In genomic region chr4:73453701-73454005, GRCh38 we compare ENCODE assay signal across 31 cellular contexts. TPM values are rescaled to one million over a fixed set of nuclear protein-coding genes. Genes with fewer than 3 reads are reported as not detected.
DNase-seq lines count a peak whose midpoint lies in the region; ATAC-seq and TF ChIP-seq lines count a peak whose summit lies in the region.
"Had no signal": no experiment of that assay in that cellular context is flagged by ENCODE, and none has a peak within 500 bp of the region (broad histone marks: within the 10 kb centered on the region; RNA-seq: fewer than 3 reads in every experiment).

No MANE protein-coding gene starts in this region.

- no peak overlapping the region for H3K23ac ChIP-seq in mesendoderm (ENCODE audit: low read length)

- H2BK5ac ChIP-seq in mesendoderm (ENCODE audit: low read length): no peak overlapping the region

- no peak for TF ChIP-seq EP300 in suprapubic skin (IDR thresholded peaks at IDR 0.05)

- H3K27ac Mint-ChIP-seq in GM23338: peak overlapping the region; percentile 58
- H3K27ac Mint-ChIP-seq: CD8-positive, alpha-beta memory T cell; nephron progenitor cell had no signal

- H3K27me3 ChIP-seq in GM23338 (ENCODE audit: insufficient read depth) (no peaks in the 10 kb centered on the region), iPS-18a (ENCODE audit: control insufficient read depth, insufficient read depth, low read length) (peaks cover 19% of the 10 kb centered on the region), mesendoderm (ENCODE audit: insufficient read depth, low read length, poor library complexity) (no peaks in the 10 kb centered on the region), suprapubic skin (no peaks in the 10 kb centered on the region)
- H3K27me3 ChIP-seq: BE2C, heart left ventricle, right atrium auricular region, spleen, tibial nerve had no signal

- no peak for TF ChIP-seq POLR2A in suprapubic skin (IDR thresholded peaks at IDR 0.05)

- no peak overlapping the region for H2BK15ac ChIP-seq in mesendoderm (replicated peaks; ENCODE audit: low read depth)

- H3K4me3 ChIP-seq in GM23338: no peak overlapping the region
- peak overlapping the region; percentile 33 for H3K4me3 ChIP-seq in iPS-18a (ENCODE audit: low read length)
- no peak overlapping the region for H3K4me3 ChIP-seq in mesendoderm (ENCODE audit: low read length)
- no peak overlapping the region for H3K4me3 ChIP-seq in suprapubic skin
- H3K4me3 ChIP-seq: heart left ventricle, left ventricle myocardium inferior, mucosa of descending colon, right atrium auricular region, spleen, tibial nerve had no signal

- H3F3A ChIP-seq in GM23338 (replicated peaks; ENCODE audit: low read depth): no peaks in the 10 kb centered on the region

- H3K9ac ChIP-seq in iPS-18a (ENCODE audit: low read length) (peak overlapping the region; percentile 14), mesendoderm (ENCODE audit: low read length) (no peak overlapping the region)
- H3K9ac ChIP-seq: parathyroid adenoma had no signal

- H3K4me3 Mint-ChIP-seq in GM23338: no peak overlapping the region
- H3K4me3 Mint-ChIP-seq: activated T-cell treated with anti-CD3 and anti-CD28 coated beads, Interleukin-2, amount 50 U/mL, for 4 hours; CD8-positive, alpha-beta memory T cell; nephron progenitor cell had no signal

- no peaks in the 10 kb centered on the region for H4K20me1 ChIP-seq in GM23338 (replicated peaks; ENCODE audit: insufficient read depth)

- H3K27ac ChIP-seq in GM23338 (ENCODE audit: low read depth): peak overlapping the region; percentile 90
- H3K27ac ChIP-seq in iPS-18a (ENCODE audit: low read length): peak overlapping the region; percentile 61
- no peak overlapping the region for H3K27ac ChIP-seq in mesendoderm (ENCODE audit: low read depth, low read length)
- H3K27ac ChIP-seq in suprapubic skin: no peak overlapping the region
- H3K27ac ChIP-seq: epithelial cell of prostate, heart left ventricle, left ventricle myocardium inferior, parathyroid adenoma, right atrium auricular region, spleen, tibial nerve had no signal

- H3K4ac ChIP-seq in mesendoderm (ENCODE audit: low read depth, low read length): no peak overlapping the region

- TF ChIP-seq CTCF in GM23338 (conservative IDR thresholded peaks at IDR 0.05; ENCODE audit: low read depth in 2 of 2) (no peak), suprapubic skin (IDR thresholded peaks at IDR 0.05) (no peak)

- peak overlapping the region; percentile 15 for H3K18ac ChIP-seq in mesendoderm (ENCODE audit: low read length)

- H3K56ac ChIP-seq in mesendoderm (ENCODE audit: low read length): no peak overlapping the region

- peaks cover 48% of the 10 kb centered on the region for H3K4me1 Mint-ChIP-seq in GM23338
- H3K4me1 Mint-ChIP-seq: CD8-positive, alpha-beta memory T cell had no signal

- no peak overlapping the region for H2AK5ac ChIP-seq in mesendoderm (ENCODE audit: low read length)

- ATAC-seq in GM23338: no peak
- ATAC-seq in GM21423 (IDR thresholded peaks at IDR 0.05; ENCODE audit: unreplicated experiment): no peak
- ATAC-seq: activated T-cell treated with anti-CD3 and anti-CD28 coated beads, Interleukin-2, amount 50 U/mL, for 4 hours; HCT116; heart left ventricle; PC-3 had no signal

- H3K4me2 ChIP-seq in GM23338: peak overlapping the region; percentile 15
- no peak overlapping the region for H3K4me2 ChIP-seq in mesendoderm (ENCODE audit: low read length)

- H2AFZ ChIP-seq in GM23338: peak overlapping the region; percentile 53; the same call in 1 of the 2 replicates
- H2AFZ ChIP-seq: parathyroid adenoma had no signal

- no peak overlapping the region for H2BK120ac ChIP-seq in mesendoderm (ENCODE audit: low read depth, low read length)

- no peaks in the 10 kb centered on the region for H3K79me1 ChIP-seq in mesendoderm (ENCODE audit: low read length)

- no peak overlapping the region for H4K5ac ChIP-seq in mesendoderm (ENCODE audit: low read length)

- DNase-seq in GM23338 (ENCODE audit: low spot score): no peak
- peak; percentile 31 for DNase-seq in astrocyte of the hippocampus (ENCODE audit: low read depth, low spot score)
- DNase-seq in mesendoderm: no peak
- no peak for DNase-seq in occipital lobe (lab: John Stamatoyannopoulos, UW)
- DNase-seq in NCI-H187 (lab: John Stamatoyannopoulos, UW): no peak
- no peak for DNase-seq in suprapubic skin (ENCODE audit: low spot score in 2 of 2)
- DNase-seq: activated CD4-positive, alpha-beta T cell treated with anti-CD3 and anti-CD28 coated beads for 48 hours; activated gamma-delta T cell treated with Interleukin-2 at 50 U/mL for 16 hours; activated T-cell treated with anti-CD3 and anti-CD28 coated beads, Interleukin-2, amount 50 U/mL, for 4 hours; BE2C; CD8-positive, alpha-beta memory T cell; DMS53; effector CD4-positive, alpha-beta T cell; heart left ventricle; left ventricle myocardium inferior; nephron progenitor cell; NK-92 treated with Interleukin-12 subunit alpha and Interleukin-12 subunit beta, amount 100 ng/mL, for 24 hours; PC-3; Right ventricle myocardium superior; spleen had no signal

- H3K36me3 Mint-ChIP-seq in GM23338 (ENCODE audit: low read depth): peaks cover 15% of the 10 kb centered on the region
- H3K36me3 Mint-ChIP-seq: CD8-positive, alpha-beta memory T cell had no signal

- H3K9me2 ChIP-seq in GM23338 (ENCODE audit: insufficient read depth): peaks cover 3% of the 10 kb centered on the region; the same call in 1 of the 2 replicates

- H3K36me3 ChIP-seq in GM23338 (ENCODE audit: insufficient read depth) (no peaks in the 10 kb centered on the region), iPS-18a (ENCODE audit: control insufficient read depth, low read depth, low read length) (no peaks in the 10 kb centered on the region), mesendoderm (ENCODE audit: control insufficient read depth, insufficient read depth, low read length) (no peaks in the 10 kb centered on the region), suprapubic skin (no peaks in the 10 kb centered on the region)
- H3K36me3 ChIP-seq: BE2C, heart left ventricle, left ventricle myocardium inferior, right atrium auricular region, spleen, tibial nerve had no signal

- H3K79me2 ChIP-seq in GM23338 (replicated peaks; ENCODE audit: insufficient read depth) (no peaks in the 10 kb centered on the region), mesendoderm (ENCODE audit: control insufficient read depth, insufficient read depth, low read length) (no peaks in the 10 kb centered on the region)
- H3K79me2 ChIP-seq: parathyroid adenoma had no signal

- H3K9me3 ChIP-seq in iPS-18a (ENCODE audit: control insufficient read depth, low read depth, low read length) (no peaks in the 10 kb centered on the region), suprapubic skin (no peaks in the 10 kb centered on the region)
- H3K9me3 ChIP-seq: BE2C, heart left ventricle, left ventricle myocardium inferior, mucosa of descending colon, right atrium auricular region, spleen, tibial nerve had no signal

- H3K9me3 Mint-ChIP-seq in GM23338: peaks cover 3% of the 10 kb centered on the region; the same call in 2 of the 3 replicates
- H3K9me3 Mint-ChIP-seq: activated T-cell treated with anti-CD3 and anti-CD28 coated beads, Interleukin-2, amount 50 U/mL, for 4 hours; nephron progenitor cell had no signal

- no peak overlapping the region for H4K8ac ChIP-seq in mesendoderm (ENCODE audit: low read depth, low read length)

- H3K27me3 Mint-ChIP-seq in GM23338 (ENCODE audit: insufficient read depth, low read depth, poor library complexity): peaks cover 9% of the 10 kb centered on the region

- H3K4me1 ChIP-seq in GM23338 (ENCODE audit: insufficient read depth) (peaks cover 52% of the 10 kb centered on the region), iPS-18a (ENCODE audit: control insufficient read depth, low read depth, low read length) (peaks cover 54% of the 10 kb centered on the region), mesendoderm (ENCODE audit: control insufficient read depth, low read depth, low read length) (peaks cover 7% of the 10 kb centered on the region), suprapubic skin (peaks cover 5% of the 10 kb centered on the region)
- H3K4me1 ChIP-seq: BE2C, left ventricle myocardium inferior, parathyroid adenoma, right atrium auricular region, spleen had no signal

TF ChIP-seq in GM23338, 12 proteins besides CTCF, POLR2A, EP300 and RAD21 (continues in another document):
- no peak for TF ChIP-seq ZNF114 (CRISPR knock-in tag; IDR thresholded peaks at IDR 0.05)
- no peak for TF ChIP-seq EZH2 (IDR thresholded peaks at IDR 0.05; ENCODE audit: low read depth, unreplicated experiment)
- TF ChIP-seq POLR2AphosphoS5 (IDR thresholded peaks at IDR 0.05; ENCODE audit: low read depth): no peak

RNA-seq across cellular contexts. Expression of gene AFP, which starts 17.6 kb away (rescaled TPM):
- total RNA-seq in GM23338 (2014; rRNA removed; shearing (Covaris generic)): 0.82 and 4.0 TPM in 2 replicates
- polyA plus RNA-seq in GM23338 (2016; fragmentation: Nextera tagmentation; extraction: Ambion mirVana): 17.1 and 17.3 TPM in 2 replicates
- 9.5 TPM for polyA plus RNA-seq in mesendoderm (2013, experiment 1 of 2)
- polyA plus RNA-seq in mesendoderm (2013, experiment 2 of 2): 10.3 TPM
- total RNA-seq in occipital lobe (0.62 TPM), suprapubic skin (not detected)
- total RNA-seq: activated CD8-positive, alpha-beta memory T cell treated with anti-CD3 and anti-CD28 coated beads for 36 hours; CD8-positive, alpha-beta memory T cell; heart left ventricle; left ventricle myocardium inferior; LHCN-M2; mucosa of descending colon; right atrium auricular region; Right ventricle myocardium superior; spleen; tibial nerve had no signal
- polyA plus RNA-seq: CD8-positive, alpha-beta memory T cell; heart left ventricle; spleen had no signal

RNA-seq across cellular contexts. Expression of gene AFM, which starts 27.9 kb away (rescaled TPM):
- total RNA-seq in GM23338 (2014; rRNA removed; shearing (Covaris generic)): not detected in 2 replicates
- not detected in 2 replicates for polyA plus RNA-seq in GM23338 (2016; fragmentation: Nextera tagmentation; extraction: Ambion mirVana)
- not detected for polyA plus RNA-seq in mesendoderm (2013, experiment 1 of 2)
- polyA plus RNA-seq in mesendoderm (2013, experiment 2 of 2): not detected
- total RNA-seq in occipital lobe (not detected), suprapubic skin (not detected)
- total RNA-seq: activated CD8-positive, alpha-beta memory T cell treated with anti-CD3 and anti-CD28 coated beads for 36 hours; activated T-cell treated with anti-CD3 and anti-CD28 coated beads, Interleukin-2, amount 50 U/mL, for 4 hours; CD8-positive, alpha-beta memory T cell; heart left ventricle; left ventricle myocardium inferior; LHCN-M2; mucosa of descending colon; NCI-H460; PC-3; right atrium auricular region; Right ventricle myocardium superior; spleen; tibial nerve had no signal
- polyA plus RNA-seq: CD8-positive, alpha-beta memory T cell; heart left ventricle; spleen had no signal

RNA-seq across cellular contexts. Expression of gene ALB, which starts 49.6 kb away (rescaled TPM):
- not detected in 2 replicates for total RNA-seq in GM23338 (2014; rRNA removed; shearing (Covaris generic))
- not detected in 2 replicates for polyA plus RNA-seq in GM23338 (2016; fragmentation: Nextera tagmentation; extraction: Ambion mirVana)
- polyA plus RNA-seq in mesendoderm (2013, experiment 1 of 2): 0.56 TPM
- polyA plus RNA-seq in mesendoderm (2013, experiment 2 of 2): 0.53 TPM
- total RNA-seq in occipital lobe (14.2 TPM), suprapubic skin (10 to 100 TPM in 1 of 4 donors, not detected in 3; 84.5 TPM)
- total RNA-seq: activated CD8-positive, alpha-beta memory T cell treated with anti-CD3 and anti-CD28 coated beads for 36 hours; CD8-positive, alpha-beta memory T cell; left ventricle myocardium inferior; LHCN-M2; NCI-H460 had no signal
- polyA plus RNA-seq: CD8-positive, alpha-beta memory T cell had no signal

Comparison
In these comparisons a context has a peak if more than half of its experiments do, and no peak if none do; other contexts are left out.
1. H3K27ac ChIP-seq: peak in GM23338 (single experiment) and iPS-18a (single experiment); none in mesendoderm (single experiment) and suprapubic skin (single experiment).